In the genomic region with DNA sequence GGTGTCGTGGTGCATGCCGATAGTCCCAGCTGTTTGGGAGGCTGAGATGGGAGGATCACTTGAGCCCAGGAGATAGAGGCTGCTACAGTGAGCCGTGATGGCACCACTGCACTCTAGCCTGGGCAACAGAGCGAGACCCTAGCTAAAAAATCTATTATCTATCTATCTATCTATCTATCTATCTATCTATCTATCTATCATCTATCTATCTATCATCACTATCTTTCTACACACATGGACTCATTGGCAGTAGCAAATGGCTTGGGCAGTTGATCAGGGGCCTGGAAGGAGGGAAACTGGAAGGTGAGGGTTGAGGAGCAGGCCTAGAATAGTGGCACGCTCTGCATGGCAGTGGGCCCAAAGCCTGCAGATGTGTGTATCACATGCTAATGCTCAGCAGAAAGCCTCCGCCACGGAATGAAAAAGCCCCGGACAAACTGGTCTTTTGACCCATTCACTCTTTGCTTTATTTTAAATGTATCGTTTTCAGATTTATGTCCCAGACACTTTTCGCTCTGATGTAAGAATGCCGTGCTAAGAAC, we compare ENCODE assay signal across 15 cellular contexts. TPM values are rescaled to one million over a fixed set of nuclear protein-coding genes. Genes with fewer than 3 reads are reported as not detected.
"Had no signal": no experiment of that assay in that cellular context is flagged by ENCODE, and none has a peak within 500 bp of the region (broad histone marks: within the 10 kb centered on the region; RNA-seq: fewer than 3 reads in every experiment).

No MANE protein-coding gene starts in this region.

- H3K9me3 ChIP-seq: esophagus squamous epithelium, lower lobe of right lung, psoas muscle, tibial nerve, uterus had no signal

- FAIRE-seq: bronchial epithelial cell, small intestine had no signal

- H3K27ac ChIP-seq: esophagus squamous epithelium, lower lobe of right lung, psoas muscle, tibial nerve, uterus had no signal

- H3K4me1 ChIP-seq: lower lobe of right lung, uterus had no signal

- H3K9me3 Mint-ChIP-seq: activated CD4-positive, alpha-beta T cell treated with anti-CD3 and anti-CD28 coated beads, Interleukin-2, amount 10 ng/mL, durations not matched to agents 24 days and 14 days; activated naive CD4-positive, alpha-beta T cell treated with anti-CD3 and anti-CD28 coated beads, Interleukin-2, amount 50 U/mL, for 72 hours; dendritic cell treated with granulocyte-macrophage colony-stimulating factor and Interleukin-4, amounts not matched to agents 40 ng/mL and 50 ng/mL, for 4 days; nephron progenitor cell; stimulated activated naive CD8-positive, alpha-beta T cell treated with anti-CD3 and anti-CD28 coated beads, Interleukin-15, Interleukin-2, amounts not matched to agents 100 ng/mL and 50 ng/mL, for 24 hours had no signal

- H3K27me3 ChIP-seq: tibial nerve, uterus had no signal

- DNase-seq: activated gamma-delta T cell, esophagus squamous epithelium had no signal

- H3K36me3 ChIP-seq: esophagus squamous epithelium, lower lobe of right lung, tibial nerve, uterus had no signal

- H3K36me3 Mint-ChIP-seq: activated naive CD4-positive, alpha-beta T cell treated with anti-CD3 and anti-CD28 coated beads, Interleukin-2, amount 50 U/mL, for 72 hours had no signal

- H3K4me3 Mint-ChIP-seq: activated CD4-positive, alpha-beta T cell treated with anti-CD3 and anti-CD28 coated beads, Interleukin-2, amount 10 ng/mL, durations not matched to agents 24 days and 14 days; activated CD8-positive, alpha-beta T cell treated with anti-CD3 and anti-CD28 coated beads, Interleukin-2, amount 10 ng/mL, durations not matched to agents 7 days and 5 days; dendritic cell treated with granulocyte-macrophage colony-stimulating factor and Interleukin-4, amounts not matched to agents 40 ng/mL and 50 ng/mL, for 4 days; nephron progenitor cell; stimulated activated naive CD8-positive, alpha-beta T cell treated with anti-CD3 and anti-CD28 coated beads, Interleukin-15, Interleukin-2, amounts not matched to agents 100 ng/mL and 50 ng/mL, for 24 hours had no signal

- H3K27ac Mint-ChIP-seq: activated CD4-positive, alpha-beta T cell treated with anti-CD3 and anti-CD28 coated beads, Interleukin-2, amount 10 ng/mL, durations not matched to agents 24 days and 14 days; activated CD8-positive, alpha-beta T cell treated with anti-CD3 and anti-CD28 coated beads, Interleukin-2, amount 10 ng/mL, durations not matched to agents 7 days and 5 days; activated naive CD4-positive, alpha-beta T cell treated with anti-CD3 and anti-CD28 coated beads, Interleukin-2, amount 50 U/mL, for 72 hours; dendritic cell treated with granulocyte-macrophage colony-stimulating factor and Interleukin-4, amounts not matched to agents 40 ng/mL and 50 ng/mL, for 4 days; nephron progenitor cell; stimulated activated naive CD8-positive, alpha-beta T cell treated with anti-CD3 and anti-CD28 coated beads, Interleukin-15, Interleukin-2, amounts not matched to agents 100 ng/mL and 50 ng/mL, for 24 hours had no signal

- H3K4me3 ChIP-seq: esophagus squamous epithelium, lower lobe of right lung, psoas muscle, tibial nerve, uterus had no signal

- H3K4me1 Mint-ChIP-seq: activated CD4-positive, alpha-beta T cell treated with anti-CD3 and anti-CD28 coated beads, Interleukin-2, amount 10 ng/mL, durations not matched to agents 24 days and 14 days had no signal

RNA-seq across cellular contexts. Expression of a gene that starts 7.3 kb away (rescaled TPM):
- total RNA-seq: myocyte had no signal
